In the genomic region with DNA sequence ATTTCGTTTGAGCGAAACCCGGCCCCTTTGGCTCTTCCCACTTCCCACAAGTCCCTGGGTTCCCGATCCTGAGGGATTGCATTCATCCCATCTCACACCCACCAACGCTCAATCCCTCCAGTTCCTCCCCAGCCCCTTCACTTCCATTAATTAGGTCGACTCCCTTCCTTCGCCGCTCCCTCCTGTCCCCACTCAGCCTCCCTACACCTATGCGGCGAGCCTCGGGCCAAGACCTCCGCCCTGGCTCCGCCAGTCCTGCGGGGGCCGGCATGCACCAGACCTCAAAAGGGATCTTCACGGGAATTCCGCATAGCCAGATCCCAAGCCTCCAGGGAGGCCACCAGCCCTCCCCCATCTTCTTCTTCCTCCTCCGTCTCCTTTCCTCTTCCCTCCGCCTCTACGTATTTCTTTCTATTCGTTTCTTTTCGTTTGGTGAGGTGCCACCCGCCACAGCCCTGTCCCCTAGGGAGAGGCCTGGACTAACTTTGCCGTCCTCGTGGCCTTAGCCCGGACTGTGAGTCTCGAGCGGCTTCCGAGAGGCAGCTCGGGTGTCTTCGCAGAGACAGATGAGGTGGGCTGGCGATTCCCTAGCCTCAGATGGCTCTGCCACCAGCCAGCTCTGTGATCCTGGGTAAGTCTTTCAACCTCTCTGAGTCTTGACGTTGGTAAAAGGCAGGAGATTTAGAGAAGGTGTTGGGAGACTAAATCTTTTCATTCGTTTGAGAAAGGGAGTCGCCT, we compare ENCODE assay signal across 1 cellular context.
TF ChIP-seq lines count a peak whose summit lies in the region.

No MANE protein-coding gene starts in this region.

TF ChIP-seq in IMR-90, 13 proteins besides CTCF, POLR2A, EP300 and RAD21:
- no peak for TF ChIP-seq RFX5 (IDR thresholded peaks at IDR 0.05; ENCODE audit: low read depth, low read length)
- no peak for TF ChIP-seq NFE2L2 (IDR thresholded peaks at IDR 0.05; ENCODE audit: low read depth, low read length)
- no peak for TF ChIP-seq MAFK (IDR thresholded peaks at IDR 0.05; ENCODE audit: low read depth, low read length)
- TF ChIP-seq CHD1 (IDR thresholded peaks at IDR 0.05; ENCODE audit: low read depth, low read length): no peak
- no peak for TF ChIP-seq FOS (IDR thresholded peaks at IDR 0.05; ENCODE audit: low read depth, low read length)
- no peak for TF ChIP-seq RCOR1 (IDR thresholded peaks at IDR 0.05; ENCODE audit: insufficient replicate concordance, low read length)
- no peak for TF ChIP-seq MAZ (IDR thresholded peaks at IDR 0.05; ENCODE audit: borderline replicate concordance, low read depth, low read length)
- TF ChIP-seq BHLHE40 (IDR thresholded peaks at IDR 0.05; ENCODE audit: low read depth, low read length): no peak
- TF ChIP-seq SMC3 (IDR thresholded peaks at IDR 0.05; ENCODE audit: low read depth, low read length): no peak
- TF ChIP-seq, protein P1, sequence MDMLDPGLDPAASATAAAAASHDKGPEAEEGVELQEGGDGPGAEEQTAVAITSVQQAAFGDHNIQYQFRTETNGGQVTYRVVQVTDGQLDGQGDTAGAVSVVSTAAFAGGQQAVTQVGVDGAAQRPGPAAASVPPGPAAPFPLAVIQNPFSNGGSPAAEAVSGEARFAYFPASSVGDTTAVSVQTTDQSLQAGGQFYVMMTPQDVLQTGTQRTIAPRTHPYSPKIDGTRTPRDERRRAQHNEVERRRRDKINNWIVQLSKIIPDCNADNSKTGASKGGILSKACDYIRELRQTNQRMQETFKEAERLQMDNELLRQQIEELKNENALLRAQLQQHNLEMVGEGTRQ (IDR thresholded peaks at IDR 0.05; ENCODE audit: low read depth, low read length): no peak
- TF ChIP-seq, protein P2, sequence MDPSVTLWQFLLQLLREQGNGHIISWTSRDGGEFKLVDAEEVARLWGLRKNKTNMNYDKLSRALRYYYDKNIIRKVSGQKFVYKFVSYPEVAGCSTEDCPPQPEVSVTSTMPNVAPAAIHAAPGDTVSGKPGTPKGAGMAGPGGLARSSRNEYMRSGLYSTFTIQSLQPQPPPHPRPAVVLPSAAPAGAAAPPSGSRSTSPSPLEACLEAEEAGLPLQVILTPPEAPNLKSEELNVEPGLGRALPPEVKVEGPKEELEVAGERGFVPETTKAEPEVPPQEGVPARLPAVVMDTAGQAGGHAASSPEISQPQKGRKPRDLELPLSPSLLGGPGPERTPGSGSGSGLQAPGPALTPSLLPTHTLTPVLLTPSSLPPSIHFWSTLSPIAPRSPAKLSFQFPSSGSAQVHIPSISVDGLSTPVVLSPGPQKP (IDR thresholded peaks at IDR 0.05; ENCODE audit: borderline replicate concordance, low read depth, low read length): no peak
- TF ChIP-seq CEBPB (IDR thresholded peaks at IDR 0.05; ENCODE audit: low read depth, low read length): no peak
- TF ChIP-seq MXI1 (IDR thresholded peaks at IDR 0.05; ENCODE audit: borderline replicate concordance, low read depth, low read length): no peak
